Comparison of ENCODE assay signal across 9 cellular contexts in genomic region chr2:101516833-101517690, GRCh38. TPM values are rescaled to one million over a fixed set of nuclear protein-coding genes. Genes with fewer than 3 reads are reported as not detected.
DNase-seq lines count a peak whose midpoint lies in the region; ATAC-seq and TF ChIP-seq lines count a peak whose summit lies in the region.
"Had no signal": no experiment of that assay in that cellular context is flagged by ENCODE, and none has a peak within 500 bp of the region (broad histone marks: within the 10 kb centered on the region; RNA-seq: fewer than 3 reads in every experiment).

No MANE protein-coding gene starts in this region.

- TF ChIP-seq POLR2A in right lobe of liver (IDR thresholded peaks at IDR 0.05) = peak; percentile 11

- H3K9ac ChIP-seq in BLaER1 = no peak overlapping the region

- no peaks in the 10 kb centered on the region for H3K27me3 ChIP-seq in BLaER1
- H3K27me3 ChIP-seq in right lobe of liver = no peaks in the 10 kb centered on the region

- ATAC-seq in right lobe of liver (peak in 1 of 4 donors; percentile 50), GM18498 (IDR thresholded peaks at IDR 0.05; ENCODE audit: unreplicated experiment) (no peak), HG02623 (IDR thresholded peaks at IDR 0.05; ENCODE audit: unreplicated experiment) (no peak)

- H3K4me2 ChIP-seq in BLaER1 = peak overlapping the region; percentile 29

- H3K9me3 ChIP-seq in BLaER1 = peaks cover 7% of the 10 kb centered on the region
- peaks cover 33% of the 10 kb centered on the region for H3K9me3 ChIP-seq in KOPT-K1 (ENCODE audit: insufficient read depth, low read length, poor library complexity, severe bottlenecking)
- H3K9me3 ChIP-seq in right lobe of liver = no peaks in the 10 kb centered on the region

- 57% methylated on average over 7 of the region's 8 CpGs for WGBS in right lobe of liver (ENCODE audit: insufficient coverage, low coverage, low lambda C conversion rate, missing lambda C conversion rate)

- intact Hi-C loops in right lobe of liver (cut with DNase I) = loop anchor here in 1 of 2 donors (10.0 kb wide), 1 partner anchor 298 kb away; no protein-coding TSS in a partner anchor

- no peak for TF ChIP-seq CTCF in right lobe of liver (IDR thresholded peaks at IDR 0.05)

- peak; percentile 37 to 53 for DNase-seq in activated T-cell treated with anti-CD3 and anti-CD28 coated beads, Interleukin-2, amount 50 U/mL, for 48 hours
- DNase-seq in right lobe of liver (no peak), activated gamma-delta T cell treated with Interleukin-2 at 50 U/mL for 16 hours (no peak), NCI-H1436 treated with DMSO at 0.1 percent for 48 hours (lab: John Stamatoyannopoulos, UW) (no peak)
- DNase-seq: left cardiac atrium had no signal

- H3K4me3 ChIP-seq in BLaER1 = no peak overlapping the region
- no peak overlapping the region for H3K4me3 ChIP-seq in right lobe of liver

- H3K27ac ChIP-seq in BLaER1 = no peak overlapping the region
- peak overlapping the region; percentile 37 for H3K27ac ChIP-seq in KOPT-K1 (ENCODE audit: low read depth, low read length, poor library complexity, severe bottlenecking)
- H3K27ac ChIP-seq in right lobe of liver = no peak overlapping the region

- no peaks in the 10 kb centered on the region for H3K36me3 ChIP-seq in BLaER1
- no peaks in the 10 kb centered on the region for H3K36me3 ChIP-seq in KOPT-K1 (ENCODE audit: insufficient read depth, low read length)
- no peaks in the 10 kb centered on the region for H3K36me3 ChIP-seq in right lobe of liver

- peaks cover 48% of the 10 kb centered on the region for H3K4me1 ChIP-seq in BLaER1
- peaks cover 0 to 12% (median 2%) of the 10 kb centered on the region in 4 donors for H3K4me1 ChIP-seq in right lobe of liver

- no peaks in the 10 kb centered on the region for H4K20me1 ChIP-seq in BLaER1

RNA-seq across cellular contexts. Expression of gene RFX8, which starts 42.1 kb away (rescaled TPM):
- not detected for total RNA-seq in right lobe of liver
- total RNA-seq: left cardiac atrium had no signal

Comparison
In these comparisons a context has a peak if more than half of its experiments do, and no peak if none do; other contexts are left out.
1. DNase-seq: peak in activated T-cell treated with anti-CD3 and anti-CD28 coated beads, Interleukin-2, amount 50 U/mL, for 48 hours (2 of 2); none in right lobe of liver (0 of 3), activated gamma-delta T cell treated with Interleukin-2 at 50 U/mL for 16 hours (single experiment) and NCI-H1436 treated with DMSO at 0.1 percent for 48 hours (single experiment).